In the genomic region with DNA sequence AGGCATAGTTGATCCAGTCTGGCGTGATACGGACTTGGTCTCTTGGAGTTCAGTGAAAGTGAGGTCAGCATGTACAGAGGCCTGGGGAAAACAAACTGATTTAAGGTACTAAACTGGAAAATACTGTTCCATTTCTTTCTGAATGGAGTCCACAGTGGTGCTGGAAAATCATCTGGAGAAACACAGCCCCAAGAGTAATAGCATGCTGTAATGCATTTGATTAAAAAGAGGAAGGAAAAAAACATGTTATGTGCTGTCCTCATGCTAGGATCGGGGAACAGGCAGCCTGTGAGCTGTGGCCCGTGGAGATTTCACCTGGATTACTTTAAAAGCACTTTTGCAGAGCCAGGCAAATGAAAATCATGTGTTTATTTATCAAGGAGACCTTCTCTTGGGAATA, we compare ENCODE assay signal across 17 cellular contexts.
"Had no signal": no experiment of that assay in that cellular context is flagged by ENCODE, and none has a peak within 500 bp of the region (broad histone marks: within the 10 kb centered on the region; RNA-seq: fewer than 3 reads in every experiment).

No MANE protein-coding gene starts in this region.

- H3K9me3 ChIP-seq: gastrocnemius medialis, mucosa of descending colon, ovary, thyroid gland, upper lobe of left lung, vagina had no signal

- H3K36me3 ChIP-seq: gastrocnemius medialis, neural progenitor cell, ovary, thyroid gland, upper lobe of left lung, vagina had no signal

- H3K4me3 ChIP-seq: coronary artery, dorsolateral prefrontal cortex, gastrocnemius medialis, mucosa of descending colon, neural progenitor cell, ovary, smooth muscle cell, thyroid gland, upper lobe of left lung, vagina had no signal

- DNase-seq: dorsolateral prefrontal cortex; effector CD8-positive, alpha-beta T cell; gastrocnemius medialis; immature natural killer cell; mucosa of descending colon; naive thymus-derived CD8-positive, alpha-beta T cell; nucleus accumbens; ovary; right cardiac atrium; stimulated activated CD4-positive, alpha-beta T cell treated with anti-CD3 and anti-CD28 coated beads, Interleukin-2, amount 100 ng/mL, for 48 hours; stimulated activated naive CD4-positive, alpha-beta T cell treated with Interleukin-2 at 50 U/mL for 16 hours; thyroid gland; upper lobe of left lung had no signal

- H3K27me3 ChIP-seq: gastrocnemius medialis, neural progenitor cell, ovary, thyroid gland, upper lobe of left lung, vagina had no signal

- H3K9ac ChIP-seq: neural progenitor cell had no signal

- H3K27ac ChIP-seq: dorsolateral prefrontal cortex, neural progenitor cell, ovary, thyroid gland, upper lobe of left lung, vagina had no signal

- ATAC-seq: gastrocnemius medialis; mucosa of descending colon; naive thymus-derived CD8-positive, alpha-beta T cell had no signal

- H3K4me1 ChIP-seq: neural progenitor cell, upper lobe of left lung had no signal
